Comparison of ENCODE assay signal across 8 cellular contexts in genomic region chr3:160226026-160226739, GRCh38. TPM values are rescaled to one million over a fixed set of nuclear protein-coding genes. Genes with fewer than 3 reads are reported as not detected.
DNase-seq lines count a peak whose midpoint lies in the region; ATAC-seq and TF ChIP-seq lines count a peak whose summit lies in the region.

No MANE protein-coding gene starts in this region.

- H3K4me1 Mint-ChIP-seq in WTC11 (peaks cover 17% of the 10 kb centered on the region), progenitor cell of endocrine pancreas (ENCODE audit: low read depth) (peaks cover 7% of the 10 kb centered on the region)

- peaks cover 92% of the 10 kb centered on the region for H3K27me3 ChIP-seq in foreskin keratinocyte

- POLR2A ChIA-PET in WTC11 (lab: Charles Lee), result interaction anchor here (0.7 to 1.3 kb wide), 3 partner anchors 194 to 224 kb away, joined by 3 read pairs; no protein-coding TSS in a partner anchor

- H3K27ac Mint-ChIP-seq in WTC11, result no peak overlapping the region
- no peak overlapping the region for H3K27ac Mint-ChIP-seq in progenitor cell of endocrine pancreas

- H3K36me3 Mint-ChIP-seq in WTC11, result no peaks in the 10 kb centered on the region
- H3K36me3 Mint-ChIP-seq in progenitor cell of endocrine pancreas (ENCODE audit: insufficient read depth), result no peaks in the 10 kb centered on the region

- H3K4me3 Mint-ChIP-seq in WTC11, result peak overlapping the region; percentile 73
- peak overlapping the region; percentile 70 for H3K4me3 Mint-ChIP-seq in progenitor cell of endocrine pancreas (ENCODE audit: low read depth)

- H3K9me3 Mint-ChIP-seq in WTC11 (no peaks in the 10 kb centered on the region), progenitor cell of endocrine pancreas (ENCODE audit: low read depth) (no peaks in the 10 kb centered on the region)

- H3K27me3 Mint-ChIP-seq in WTC11 (ENCODE audit: low read depth) (peaks cover 71% of the 10 kb centered on the region), progenitor cell of endocrine pancreas (peaks cover 59% of the 10 kb centered on the region)

- DNase-seq in DMS53 treated with DMSO at 0.1 percent for 48 hours (lab: John Stamatoyannopoulos, UW; ENCODE audit: unreplicated experiment) (peak; percentile 21), WTC11 (ENCODE audit: low spot score) (peak; percentile 32), foreskin keratinocyte (no peak), progenitor cell of endocrine pancreas (ENCODE audit: low spot score, unreplicated experiment) (peak; percentile 32), 8988T (no peak)

- H3K4me1 ChIP-seq in foreskin keratinocyte, result no peaks in the 10 kb centered on the region

- CTCF ChIA-PET in WTC11 (lab: Charles Lee), result interaction anchor here (0.9 to 2.8 kb wide), 7 partner anchors 8 to 323 kb away, joined by 3 to 9 read pairs (median 3); no protein-coding TSS in a partner anchor

- H3K27ac ChIP-seq in foreskin keratinocyte, result no peak overlapping the region

- peak; percentile 35 for ATAC-seq in GM19438 (IDR thresholded peaks at IDR 0.05; ENCODE audit: low read depth, unreplicated experiment)
- peak; percentile 12 for ATAC-seq in HG03565 (IDR thresholded peaks at IDR 0.05; ENCODE audit: unreplicated experiment)
- ATAC-seq in WTC11, result peak; percentile 27
- ATAC-seq in foreskin keratinocyte, result peak; percentile 32
- ATAC-seq in HG03196 (IDR thresholded peaks at IDR 0.05; ENCODE audit: unreplicated experiment), result no peak

- no peak for TF ChIP-seq CTCF in WTC11 (IDR thresholded peaks at IDR 0.05)
- TF ChIP-seq CTCF in foreskin keratinocyte (conservative IDR thresholded peaks at IDR 0.05), result no peak
- no peak for TF ChIP-seq CTCF in progenitor cell of endocrine pancreas (IDR thresholded peaks at IDR 0.05; ENCODE audit: unreplicated experiment)

TF ChIP-seq in WTC11, 78 proteins besides CTCF, POLR2A, EP300 and RAD21 (continues in another document):
- no peak for TF ChIP-seq SOX15 (CRISPR knock-in tag; IDR thresholded peaks at IDR 0.05)
- TF ChIP-seq, protein P1, sequence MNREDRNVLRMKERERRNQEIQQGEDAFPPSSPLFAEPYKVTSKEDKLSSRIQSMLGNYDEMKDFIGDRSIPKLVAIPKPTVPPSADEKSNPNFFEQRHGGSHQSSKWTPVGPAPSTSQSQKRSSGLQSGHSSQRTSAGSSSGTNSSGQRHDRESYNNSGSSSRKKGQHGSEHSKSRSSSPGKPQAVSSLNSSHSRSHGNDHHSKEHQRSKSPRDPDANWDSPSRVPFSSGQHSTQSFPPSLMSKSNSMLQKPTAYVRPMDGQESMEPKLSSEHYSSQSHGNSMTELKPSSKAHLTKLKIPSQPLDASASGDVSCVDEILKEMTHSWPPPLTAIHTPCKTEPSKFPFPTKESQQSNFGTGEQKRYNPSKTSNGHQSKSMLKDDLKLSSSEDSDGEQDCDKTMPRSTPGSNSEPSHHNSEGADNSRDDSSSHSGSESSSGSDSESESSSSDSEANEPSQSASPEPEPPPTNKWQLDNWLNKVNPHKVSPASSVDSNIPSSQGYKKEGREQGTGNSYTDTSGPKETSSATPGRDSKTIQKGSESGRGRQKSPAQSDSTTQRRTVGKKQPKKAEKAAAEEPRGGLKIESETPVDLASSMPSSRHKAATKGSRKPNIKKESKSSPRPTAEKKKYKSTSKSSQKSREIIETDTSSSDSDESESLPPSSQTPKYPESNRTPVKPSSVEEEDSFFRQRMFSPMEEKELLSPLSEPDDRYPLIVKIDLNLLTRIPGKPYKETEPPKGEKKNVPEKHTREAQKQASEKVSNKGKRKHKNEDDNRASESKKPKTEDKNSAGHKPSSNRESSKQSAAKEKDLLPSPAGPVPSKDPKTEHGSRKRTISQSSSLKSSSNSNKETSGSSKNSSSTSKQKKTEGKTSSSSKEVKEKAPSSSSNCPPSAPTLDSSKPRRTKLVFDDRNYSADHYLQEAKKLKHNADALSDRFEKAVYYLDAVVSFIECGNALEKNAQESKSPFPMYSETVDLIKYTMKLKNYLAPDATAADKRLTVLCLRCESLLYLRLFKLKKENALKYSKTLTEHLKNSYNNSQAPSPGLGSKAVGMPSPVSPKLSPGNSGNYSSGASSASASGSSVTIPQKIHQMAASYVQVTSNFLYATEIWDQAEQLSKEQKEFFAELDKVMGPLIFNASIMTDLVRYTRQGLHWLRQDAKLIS (CRISPR knock-in tag; IDR thresholded peaks at IDR 0.05; ENCODE audit: borderline replicate concordance), result no peak
- TF ChIP-seq ZNF317 (CRISPR knock-in tag; IDR thresholded peaks at IDR 0.05; ENCODE audit: borderline replicate concordance, low read depth), result 0 out of 2 replicates have a peak, but pooled peaks have one; percentile 33
- TF ChIP-seq PRDM15 (CRISPR knock-in tag; IDR thresholded peaks at IDR 0.05), result no peak
- no peak for TF ChIP-seq ZNF121 (CRISPR knock-in tag; IDR thresholded peaks at IDR 0.05)
- peak; percentile 93 for TF ChIP-seq NFE2L1 (CRISPR knock-in tag; IDR thresholded peaks at IDR 0.05)
- 0 out of 2 replicates have a peak, but pooled peaks have one; percentile 26 for TF ChIP-seq SP1 (CRISPR knock-in tag; conservative IDR thresholded peaks at IDR 0.05)
- TF ChIP-seq, protein P2, sequence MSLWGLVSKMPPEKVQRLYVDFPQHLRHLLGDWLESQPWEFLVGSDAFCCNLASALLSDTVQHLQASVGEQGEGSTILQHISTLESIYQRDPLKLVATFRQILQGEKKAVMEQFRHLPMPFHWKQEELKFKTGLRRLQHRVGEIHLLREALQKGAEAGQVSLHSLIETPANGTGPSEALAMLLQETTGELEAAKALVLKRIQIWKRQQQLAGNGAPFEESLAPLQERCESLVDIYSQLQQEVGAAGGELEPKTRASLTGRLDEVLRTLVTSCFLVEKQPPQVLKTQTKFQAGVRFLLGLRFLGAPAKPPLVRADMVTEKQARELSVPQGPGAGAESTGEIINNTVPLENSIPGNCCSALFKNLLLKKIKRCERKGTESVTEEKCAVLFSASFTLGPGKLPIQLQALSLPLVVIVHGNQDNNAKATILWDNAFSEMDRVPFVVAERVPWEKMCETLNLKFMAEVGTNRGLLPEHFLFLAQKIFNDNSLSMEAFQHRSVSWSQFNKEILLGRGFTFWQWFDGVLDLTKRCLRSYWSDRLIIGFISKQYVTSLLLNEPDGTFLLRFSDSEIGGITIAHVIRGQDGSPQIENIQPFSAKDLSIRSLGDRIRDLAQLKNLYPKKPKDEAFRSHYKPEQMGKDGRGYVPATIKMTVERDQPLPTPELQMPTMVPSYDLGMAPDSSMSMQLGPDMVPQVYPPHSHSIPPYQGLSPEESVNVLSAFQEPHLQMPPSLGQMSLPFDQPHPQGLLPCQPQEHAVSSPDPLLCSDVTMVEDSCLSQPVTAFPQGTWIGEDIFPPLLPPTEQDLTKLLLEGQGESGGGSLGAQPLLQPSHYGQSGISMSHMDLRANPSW (CRISPR knock-in tag; conservative IDR thresholded peaks at IDR 0.05; ENCODE audit: low read depth), result no peak
- TF ChIP-seq OVOL2 (CRISPR knock-in tag; IDR thresholded peaks at IDR 0.05; ENCODE audit: borderline replicate concordance), result no peak

RNA-seq across cellular contexts. Expression of gene C3orf80, which starts 1.0 kb away (rescaled TPM):
- total RNA-seq in WTC11 (2021) (0.41 to 0.66 TPM (median 0.66 TPM) in 3 replicates), foreskin keratinocyte (not detected in 2 replicates), progenitor cell of endocrine pancreas (0.38 and 0.50 TPM in 2 replicates)
- not detected in 2 replicates for polyA plus RNA-seq in foreskin keratinocyte

Comparison
In these comparisons a context has a peak if more than half of its experiments do, and no peak if none do; other contexts are left out.
1. DNase-seq: peak in DMS53 treated with DMSO at 0.1 percent for 48 hours (single experiment), WTC11 (single experiment) and progenitor cell of endocrine pancreas (single experiment); none in foreskin keratinocyte (0 of 2) and 8988T (single experiment).